1 cellular context compared by ENCODE assay signal in the genomic region with DNA sequence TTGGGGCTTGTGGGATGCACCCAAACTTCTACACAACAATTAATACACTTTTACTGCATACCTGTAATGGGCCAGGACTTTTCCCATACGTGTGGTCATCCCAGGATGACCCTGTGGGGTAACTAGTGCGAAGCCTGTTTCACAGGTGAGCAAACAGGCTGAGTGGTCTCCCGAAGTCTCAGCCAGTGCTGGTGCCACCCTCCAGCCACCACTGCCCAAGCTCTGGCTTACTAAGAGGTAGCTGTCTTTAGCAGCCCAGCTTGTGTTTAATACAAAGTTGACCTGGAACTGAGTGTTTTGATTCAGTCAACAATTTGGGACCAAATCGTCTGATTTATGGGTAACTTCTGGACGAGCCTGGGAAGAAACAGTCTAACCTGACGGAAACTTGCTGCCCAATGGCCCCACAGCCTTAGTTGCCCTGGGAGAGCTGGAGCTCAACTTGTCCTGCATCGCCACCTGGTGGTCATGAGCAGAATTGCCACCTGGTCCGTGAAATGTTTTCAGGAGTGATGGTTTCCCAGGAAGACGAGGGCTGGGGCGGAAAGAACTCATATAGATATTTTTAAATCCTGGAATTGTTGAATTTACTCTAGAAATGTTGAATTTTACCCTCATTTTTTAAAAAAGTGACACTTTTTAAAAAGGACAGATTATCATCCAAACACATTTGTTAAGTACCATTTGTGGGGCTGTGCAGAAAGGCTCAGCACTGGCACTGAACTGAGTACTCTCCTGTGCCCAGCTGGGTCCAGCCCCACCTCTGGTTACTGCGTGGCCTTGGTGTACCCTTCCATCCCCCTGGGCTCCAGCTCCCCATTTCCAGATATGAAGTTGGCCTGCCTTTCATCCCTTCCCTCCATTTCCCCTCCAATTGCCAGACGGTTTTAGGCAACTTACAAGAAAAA.
TF ChIP-seq lines count a peak whose summit lies in the region.

No MANE protein-coding gene starts in this region.

TF ChIP-seq in HepG2, 621 proteins besides CTCF, POLR2A, EP300 and RAD21 (continued from another document and continues in another):
- TF ChIP-seq, protein P1, sequence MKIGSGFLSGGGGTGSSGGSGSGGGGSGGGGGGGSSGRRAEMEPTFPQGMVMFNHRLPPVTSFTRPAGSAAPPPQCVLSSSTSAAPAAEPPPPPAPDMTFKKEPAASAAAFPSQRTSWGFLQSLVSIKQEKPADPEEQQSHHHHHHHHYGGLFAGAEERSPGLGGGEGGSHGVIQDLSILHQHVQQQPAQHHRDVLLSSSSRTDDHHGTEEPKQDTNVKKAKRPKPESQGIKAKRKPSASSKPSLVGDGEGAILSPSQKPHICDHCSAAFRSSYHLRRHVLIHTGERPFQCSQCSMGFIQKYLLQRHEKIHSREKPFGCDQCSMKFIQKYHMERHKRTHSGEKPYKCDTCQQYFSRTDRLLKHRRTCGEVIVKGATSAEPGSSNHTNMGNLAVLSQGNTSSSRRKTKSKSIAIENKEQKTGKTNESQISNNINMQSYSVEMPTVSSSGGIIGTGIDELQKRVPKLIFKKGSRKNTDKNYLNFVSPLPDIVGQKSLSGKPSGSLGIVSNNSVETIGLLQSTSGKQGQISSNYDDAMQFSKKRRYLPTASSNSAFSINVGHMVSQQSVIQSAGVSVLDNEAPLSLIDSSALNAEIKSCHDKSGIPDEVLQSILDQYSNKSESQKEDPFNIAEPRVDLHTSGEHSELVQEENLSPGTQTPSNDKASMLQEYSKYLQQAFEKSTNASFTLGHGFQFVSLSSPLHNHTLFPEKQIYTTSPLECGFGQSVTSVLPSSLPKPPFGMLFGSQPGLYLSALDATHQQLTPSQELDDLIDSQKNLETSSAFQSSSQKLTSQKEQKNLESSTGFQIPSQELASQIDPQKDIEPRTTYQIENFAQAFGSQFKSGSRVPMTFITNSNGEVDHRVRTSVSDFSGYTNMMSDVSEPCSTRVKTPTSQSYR (CRISPR knock-in tag; IDR thresholded peaks at IDR 0.05; ENCODE audit: borderline replicate concordance), result no peak
- TF ChIP-seq EHMT2 (IDR thresholded peaks at IDR 0.05; ENCODE audit: borderline replicate concordance, low read depth, low read length) (no peak), ZNF747 (CRISPR knock-in tag; IDR thresholded peaks at IDR 0.05; ENCODE audit: borderline replicate concordance) (no peak), KDM2A (CRISPR knock-in tag; IDR thresholded peaks at IDR 0.05; ENCODE audit: borderline replicate concordance, low read depth) (peak; percentile 72; the same call in 1 of the 2 replicates), GLI4 (CRISPR knock-in tag; IDR thresholded peaks at IDR 0.05; ENCODE audit: borderline replicate concordance) (no peak), NR2F6 (IDR thresholded peaks at IDR 0.05) (no peak), NR2F6 (CRISPR knock-in tag; IDR thresholded peaks at IDR 0.05) (peak; percentile 25; the same call in 1 of the 2 replicates), ZEB1 (IDR thresholded peaks at IDR 0.05; ENCODE audit: insufficient replicate concordance, low read depth) (no peak), SP5 (CRISPR knock-in tag; IDR thresholded peaks at IDR 0.05; ENCODE audit: borderline replicate concordance, low read depth) (no peak), ZNF180 (CRISPR knock-in tag; IDR thresholded peaks at IDR 0.05; ENCODE audit: borderline replicate concordance, low read depth) (no peak), NFE2L2 (IDR thresholded peaks at IDR 0.05; ENCODE audit: low read length) (0 out of 2 replicates have a peak, but pooled peaks have one; percentile 2), SNRNP70 (IDR thresholded peaks at IDR 0.05; ENCODE audit: low read depth, low read length) (no peak), KDM6A (CRISPR knock-in tag; IDR thresholded peaks at IDR 0.05; ENCODE audit: low read depth) (no peak), ZFP82 (CRISPR knock-in tag; IDR thresholded peaks at IDR 0.05; ENCODE audit: borderline replicate concordance) (no peak), POGZ (CRISPR knock-in tag; IDR thresholded peaks at IDR 0.05) (no peak), NR1H2 (CRISPR knock-in tag; IDR thresholded peaks at IDR 0.05; ENCODE audit: borderline replicate concordance, low read depth) (no peak), ZNF451 (CRISPR knock-in tag; IDR thresholded peaks at IDR 0.05) (no peak), NCOA1 (CRISPR knock-in tag; IDR thresholded peaks at IDR 0.05) (no peak), GPN1 (CRISPR knock-in tag; IDR thresholded peaks at IDR 0.05; ENCODE audit: borderline replicate concordance) (no peak), RAD51 (IDR thresholded peaks at IDR 0.05; ENCODE audit: borderline replicate concordance) (no peak), HMG20B (CRISPR knock-in tag; conservative IDR thresholded peaks at IDR 0.05) (no peak), HNRNPLL (IDR thresholded peaks at IDR 0.05; ENCODE audit: low read depth, low read length, poor library complexity, severe bottlenecking) (no peak), BORCS8-MEF2B (CRISPR knock-in tag; IDR thresholded peaks at IDR 0.05) (0 out of 2 replicates have a peak, but pooled peaks have one; percentile 53), BRCA1 (CRISPR knock-in tag; IDR thresholded peaks at IDR 0.05) (no peak), NPAS2 (CRISPR knock-in tag; IDR thresholded peaks at IDR 0.05; ENCODE audit: borderline replicate concordance) (no peak), JARID2 (CRISPR knock-in tag; IDR thresholded peaks at IDR 0.05; ENCODE audit: insufficient replicate concordance) (no peak), DNMT3B (CRISPR knock-in tag; conservative IDR thresholded peaks at IDR 0.05) (0 out of 2 replicates have a peak, but pooled peaks have one; percentile 49), TBX2 (CRISPR knock-in tag; IDR thresholded peaks at IDR 0.05; ENCODE audit: borderline replicate concordance) (no peak), MTF1 (CRISPR knock-in tag; IDR thresholded peaks at IDR 0.05) (no peak), FOXA3 (CRISPR knock-in tag; IDR thresholded peaks at IDR 0.05) (no peak), ZNF607 (CRISPR knock-in tag; IDR thresholded peaks at IDR 0.05; ENCODE audit: borderline replicate concordance) (0 out of 2 replicates have a peak, but pooled peaks have one; percentile 40), ZNF20 (CRISPR knock-in tag; IDR thresholded peaks at IDR 0.05) (no peak), SMC3 (IDR thresholded peaks at IDR 0.05; ENCODE audit: low read length) (peak; percentile 97)
- TF ChIP-seq, protein P2, sequence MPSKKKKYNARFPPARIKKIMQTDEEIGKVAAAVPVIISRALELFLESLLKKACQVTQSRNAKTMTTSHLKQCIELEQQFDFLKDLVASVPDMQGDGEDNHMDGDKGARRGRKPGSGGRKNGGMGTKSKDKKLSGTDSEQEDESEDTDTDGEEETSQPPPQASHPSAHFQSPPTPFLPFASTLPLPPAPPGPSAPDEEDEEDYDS (CRISPR knock-in tag; IDR thresholded peaks at IDR 0.05), result no peak
- TF ChIP-seq, protein P3, sequence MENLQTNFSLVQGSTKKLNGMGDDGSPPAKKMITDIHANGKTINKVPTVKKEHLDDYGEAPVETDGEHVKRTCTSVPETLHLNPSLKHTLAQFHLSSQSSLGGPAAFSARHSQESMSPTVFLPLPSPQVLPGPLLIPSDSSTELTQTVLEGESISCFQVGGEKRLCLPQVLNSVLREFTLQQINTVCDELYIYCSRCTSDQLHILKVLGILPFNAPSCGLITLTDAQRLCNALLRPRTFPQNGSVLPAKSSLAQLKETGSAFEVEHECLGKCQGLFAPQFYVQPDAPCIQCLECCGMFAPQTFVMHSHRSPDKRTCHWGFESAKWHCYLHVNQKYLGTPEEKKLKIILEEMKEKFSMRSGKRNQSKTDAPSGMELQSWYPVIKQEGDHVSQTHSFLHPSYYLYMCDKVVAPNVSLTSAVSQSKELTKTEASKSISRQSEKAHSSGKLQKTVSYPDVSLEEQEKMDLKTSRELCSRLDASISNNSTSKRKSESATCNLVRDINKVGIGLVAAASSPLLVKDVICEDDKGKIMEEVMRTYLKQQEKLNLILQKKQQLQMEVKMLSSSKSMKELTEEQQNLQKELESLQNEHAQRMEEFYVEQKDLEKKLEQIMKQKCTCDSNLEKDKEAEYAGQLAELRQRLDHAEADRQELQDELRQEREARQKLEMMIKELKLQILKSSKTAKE (CRISPR knock-in tag; IDR thresholded peaks at IDR 0.05; ENCODE audit: borderline replicate concordance), result no peak
- TF ChIP-seq, protein P4, sequence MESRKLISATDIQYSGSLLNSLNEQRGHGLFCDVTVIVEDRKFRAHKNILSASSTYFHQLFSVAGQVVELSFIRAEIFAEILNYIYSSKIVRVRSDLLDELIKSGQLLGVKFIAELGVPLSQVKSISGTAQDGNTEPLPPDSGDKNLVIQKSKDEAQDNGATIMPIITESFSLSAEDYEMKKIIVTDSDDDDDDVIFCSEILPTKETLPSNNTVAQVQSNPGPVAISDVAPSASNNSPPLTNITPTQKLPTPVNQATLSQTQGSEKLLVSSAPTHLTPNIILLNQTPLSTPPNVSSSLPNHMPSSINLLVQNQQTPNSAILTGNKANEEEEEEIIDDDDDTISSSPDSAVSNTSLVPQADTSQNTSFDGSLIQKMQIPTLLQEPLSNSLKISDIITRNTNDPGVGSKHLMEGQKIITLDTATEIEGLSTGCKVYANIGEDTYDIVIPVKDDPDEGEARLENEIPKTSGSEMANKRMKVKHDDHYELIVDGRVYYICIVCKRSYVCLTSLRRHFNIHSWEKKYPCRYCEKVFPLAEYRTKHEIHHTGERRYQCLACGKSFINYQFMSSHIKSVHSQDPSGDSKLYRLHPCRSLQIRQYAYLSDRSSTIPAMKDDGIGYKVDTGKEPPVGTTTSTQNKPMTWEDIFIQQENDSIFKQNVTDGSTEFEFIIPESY (CRISPR knock-in tag; IDR thresholded peaks at IDR 0.05), result no peak
- TF ChIP-seq, protein P5, sequence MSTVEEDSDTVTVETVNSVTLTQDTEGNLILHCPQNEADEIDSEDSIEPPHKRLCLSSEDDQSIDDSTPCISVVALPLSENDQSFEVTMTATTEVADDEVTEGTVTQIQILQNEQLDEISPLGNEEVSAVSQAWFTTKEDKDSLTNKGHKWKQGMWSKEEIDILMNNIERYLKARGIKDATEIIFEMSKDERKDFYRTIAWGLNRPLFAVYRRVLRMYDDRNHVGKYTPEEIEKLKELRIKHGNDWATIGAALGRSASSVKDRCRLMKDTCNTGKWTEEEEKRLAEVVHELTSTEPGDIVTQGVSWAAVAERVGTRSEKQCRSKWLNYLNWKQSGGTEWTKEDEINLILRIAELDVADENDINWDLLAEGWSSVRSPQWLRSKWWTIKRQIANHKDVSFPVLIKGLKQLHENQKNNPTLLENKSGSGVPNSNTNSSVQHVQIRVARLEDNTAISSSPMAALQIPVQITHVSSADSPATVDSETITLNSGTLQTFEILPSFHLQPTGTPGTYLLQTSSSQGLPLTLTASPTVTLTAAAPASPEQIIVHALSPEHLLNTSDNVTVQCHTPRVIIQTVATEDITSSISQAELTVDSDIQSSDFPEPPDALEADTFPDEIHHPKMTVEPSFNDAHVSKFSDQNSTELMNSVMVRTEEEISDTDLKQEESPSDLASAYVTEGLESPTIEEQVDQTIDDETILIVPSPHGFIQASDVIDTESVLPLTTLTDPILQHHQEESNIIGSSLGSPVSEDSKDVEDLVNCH (CRISPR knock-in tag; IDR thresholded peaks at IDR 0.05), result no peak
- TF ChIP-seq, protein P6, sequence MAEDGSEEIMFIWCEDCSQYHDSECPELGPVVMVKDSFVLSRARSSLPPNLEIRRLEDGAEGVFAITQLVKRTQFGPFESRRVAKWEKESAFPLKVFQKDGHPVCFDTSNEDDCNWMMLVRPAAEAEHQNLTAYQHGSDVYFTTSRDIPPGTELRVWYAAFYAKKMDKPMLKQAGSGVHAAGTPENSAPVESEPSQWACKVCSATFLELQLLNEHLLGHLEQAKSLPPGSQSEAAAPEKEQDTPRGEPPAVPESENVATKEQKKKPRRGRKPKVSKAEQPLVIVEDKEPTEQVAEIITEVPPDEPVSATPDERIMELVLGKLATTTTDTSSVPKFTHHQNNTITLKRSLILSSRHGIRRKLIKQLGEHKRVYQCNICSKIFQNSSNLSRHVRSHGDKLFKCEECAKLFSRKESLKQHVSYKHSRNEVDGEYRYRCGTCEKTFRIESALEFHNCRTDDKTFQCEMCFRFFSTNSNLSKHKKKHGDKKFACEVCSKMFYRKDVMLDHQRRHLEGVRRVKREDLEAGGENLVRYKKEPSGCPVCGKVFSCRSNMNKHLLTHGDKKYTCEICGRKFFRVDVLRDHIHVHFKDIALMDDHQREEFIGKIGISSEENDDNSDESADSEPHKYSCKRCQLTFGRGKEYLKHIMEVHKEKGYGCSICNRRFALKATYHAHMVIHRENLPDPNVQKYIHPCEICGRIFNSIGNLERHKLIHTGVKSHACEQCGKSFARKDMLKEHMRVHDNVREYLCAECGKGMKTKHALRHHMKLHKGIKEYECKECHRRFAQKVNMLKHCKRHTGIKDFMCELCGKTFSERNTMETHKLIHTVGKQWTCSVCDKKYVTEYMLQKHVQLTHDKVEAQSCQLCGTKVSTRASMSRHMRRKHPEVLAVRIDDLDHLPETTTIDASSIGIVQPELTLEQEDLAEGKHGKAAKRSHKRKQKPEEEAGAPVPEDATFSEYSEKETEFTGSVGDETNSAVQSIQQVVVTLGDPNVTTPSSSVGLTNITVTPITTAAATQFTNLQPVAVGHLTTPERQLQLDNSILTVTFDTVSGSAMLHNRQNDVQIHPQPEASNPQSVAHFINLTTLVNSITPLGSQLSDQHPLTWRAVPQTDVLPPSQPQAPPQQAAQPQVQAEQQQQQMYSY (CRISPR knock-in tag; IDR thresholded peaks at IDR 0.05), result no peak
- TF ChIP-seq, protein P7, sequence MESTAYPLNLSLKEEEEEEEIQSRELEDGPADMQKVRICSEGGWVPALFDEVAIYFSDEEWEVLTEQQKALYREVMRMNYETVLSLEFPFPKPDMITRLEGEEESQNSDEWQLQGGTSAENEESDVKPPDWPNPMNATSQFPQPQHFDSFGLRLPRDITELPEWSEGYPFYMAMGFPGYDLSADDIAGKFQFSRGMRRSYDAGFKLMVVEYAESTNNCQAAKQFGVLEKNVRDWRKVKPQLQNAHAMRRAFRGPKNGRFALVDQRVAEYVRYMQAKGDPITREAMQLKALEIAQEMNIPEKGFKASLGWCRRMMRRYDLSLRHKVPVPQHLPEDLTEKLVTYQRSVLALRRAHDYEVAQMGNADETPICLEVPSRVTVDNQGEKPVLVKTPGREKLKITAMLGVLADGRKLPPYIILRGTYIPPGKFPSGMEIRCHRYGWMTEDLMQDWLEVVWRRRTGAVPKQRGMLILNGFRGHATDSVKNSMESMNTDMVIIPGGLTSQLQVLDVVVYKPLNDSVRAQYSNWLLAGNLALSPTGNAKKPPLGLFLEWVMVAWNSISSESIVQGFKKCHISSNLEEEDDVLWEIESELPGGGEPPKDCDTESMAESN (CRISPR knock-in tag; conservative IDR thresholded peaks at IDR 0.05), result no peak
- TF ChIP-seq, protein P8, sequence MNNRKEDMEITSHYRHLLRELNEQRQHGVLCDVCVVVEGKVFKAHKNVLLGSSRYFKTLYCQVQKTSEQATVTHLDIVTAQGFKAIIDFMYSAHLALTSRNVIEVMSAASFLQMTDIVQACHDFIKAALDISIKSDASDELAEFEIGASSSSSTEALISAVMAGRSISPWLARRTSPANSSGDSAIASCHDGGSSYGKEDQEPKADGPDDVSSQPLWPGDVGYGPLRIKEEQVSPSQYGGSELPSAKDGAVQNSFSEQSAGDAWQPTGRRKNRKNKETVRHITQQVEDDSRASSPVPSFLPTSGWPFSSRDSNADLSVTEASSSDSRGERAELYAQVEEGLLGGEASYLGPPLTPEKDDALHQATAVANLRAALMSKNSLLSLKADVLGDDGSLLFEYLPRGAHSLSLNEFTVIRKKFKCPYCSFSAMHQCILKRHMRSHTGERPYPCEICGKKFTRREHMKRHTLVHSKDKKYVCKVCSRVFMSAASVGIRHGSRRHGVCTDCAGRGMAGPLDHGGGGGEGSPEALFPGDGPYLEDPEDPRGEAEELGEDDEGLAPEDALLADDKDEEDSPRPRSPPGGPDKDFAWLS (CRISPR knock-in tag; IDR thresholded peaks at IDR 0.05; ENCODE audit: borderline replicate concordance), result no peak
